1 cellular context compared by ENCODE assay signal in genomic region chr1:218284917-218285635, GRCh38.
TF ChIP-seq lines count a peak whose summit lies in the region.

TSS of gene RRP15 (plus strand) at chr1:218285293. CDS start at chr1:218285317, 24 bp downstream.

TF ChIP-seq in K562, 482 proteins besides CTCF, POLR2A, EP300 and RAD21 (continued from another document and continues in another):
- TF ChIP-seq ZBTB11 (CRISPR knock-in tag; IDR thresholded peaks at IDR 0.05) (peak; percentile 98 to 100 (median 99)), DEAF1 (CRISPR knock-in tag; IDR thresholded peaks at IDR 0.05) (peak; percentile 28; the same call in 1 of the 2 replicates), C11orf30 (IDR thresholded peaks at IDR 0.05; ENCODE audit: low read depth) (peak; percentile 100), SIRT6 (IDR thresholded peaks at IDR 0.05; ENCODE audit: low read depth, low read length) (no peak), SMARCC2 (IDR thresholded peaks at IDR 0.05; ENCODE audit: low read depth) (0 out of 2 replicates have a peak, but pooled peaks have one; percentile 20), ZNF354B (CRISPR knock-in tag; IDR thresholded peaks at IDR 0.05) (no peak), MLX (CRISPR knock-in tag; conservative IDR thresholded peaks at IDR 0.05) (no peak), SMAD3 (CRISPR knock-in tag; conservative IDR thresholded peaks at IDR 0.05) (peak; percentile 17; the same call in 1 of the 2 replicates), KAT8 (IDR thresholded peaks at IDR 0.05; ENCODE audit: low read depth) (no peak), E2F3 (CRISPR knock-in tag; IDR thresholded peaks at IDR 0.05) (no peak), ID3 (CRISPR knock-in tag; IDR thresholded peaks at IDR 0.05) (no peak), ID3 (tag; IDR thresholded peaks at IDR 0.05) (0 out of 2 replicates have a peak, but pooled peaks have one; percentile 55), ZBTB26 (CRISPR knock-in tag; IDR thresholded peaks at IDR 0.05) (peak; percentile 87; the same call in 1 of the 2 replicates), RBFOX2 (IDR thresholded peaks at IDR 0.05; ENCODE audit: low read depth, low read length) (peak; percentile 89), ZSCAN29 (IDR thresholded peaks at IDR 0.05) (0 out of 2 replicates have a peak, but pooled peaks have one; percentile 16), ZNF274 (IDR thresholded peaks at IDR 0.05; ENCODE audit: borderline replicate concordance, low read depth, low read length) (no peak), ZNF668 (CRISPR knock-in tag; IDR thresholded peaks at IDR 0.05) (0 out of 2 replicates have a peak, but pooled peaks have one; percentile 23), ZNF175 (CRISPR knock-in tag; IDR thresholded peaks at IDR 0.05; ENCODE audit: low read depth) (0 out of 2 replicates have a peak, but pooled peaks have one; percentile 54), ZKSCAN8 (CRISPR knock-in tag; IDR thresholded peaks at IDR 0.05) (no peak), ZNF696 (CRISPR knock-in tag; conservative IDR thresholded peaks at IDR 0.05) (no peak), NFE2L1 (tag; IDR thresholded peaks at IDR 0.05; ENCODE audit: borderline replicate concordance, low read depth) (no peak), E2F5 (CRISPR knock-in tag; IDR thresholded peaks at IDR 0.05) (no peak), BACH1 (tag; IDR thresholded peaks at IDR 0.05) (peak; percentile 38; the same call in 1 of the 2 replicates), RNF219 (CRISPR knock-in tag; IDR thresholded peaks at IDR 0.05) (no peak), TCF7 (IDR thresholded peaks at IDR 0.05; ENCODE audit: borderline replicate concordance) (peak; percentile 65; the same call in 1 of the 2 replicates), CCAR2 (IDR thresholded peaks at IDR 0.05; ENCODE audit: low read depth, low read length) (no peak), ZFP30 (CRISPR knock-in tag; IDR thresholded peaks at IDR 0.05; ENCODE audit: borderline replicate concordance) (no peak), POLR3A (IDR thresholded peaks at IDR 0.05; ENCODE audit: borderline replicate concordance, extremely low read depth, insufficient read depth, insufficient read length) (no peak), ZNF592 (IDR thresholded peaks at IDR 0.05) (peak; percentile 75; the same call in 1 of the 2 replicates), HDGF (IDR thresholded peaks at IDR 0.05) (no peak), TEAD4 (IDR thresholded peaks at IDR 0.05; ENCODE audit: low read length) (peak; percentile 76), TEAD4 (CRISPR knock-in tag; IDR thresholded peaks at IDR 0.05; ENCODE audit: borderline replicate concordance) (no peak), ZFP36 (IDR thresholded peaks at IDR 0.05; ENCODE audit: low read depth, low read length, partially characterized antibody) (peak; percentile 35), FOXA1 (IDR thresholded peaks at IDR 0.05; ENCODE audit: borderline replicate concordance) (no peak), CREM (IDR thresholded peaks at IDR 0.05; ENCODE audit: low read depth) (peak; percentile 90), ZNF583 (CRISPR knock-in tag; IDR thresholded peaks at IDR 0.05) (peak; percentile 38; the same call in 1 of the 2 replicates), FOSL1 (tag; conservative IDR thresholded peaks at IDR 0.05) (no peak)
